In genomic region chr5:163821142-163821541, GRCh38 we compare ENCODE assay signal across 16 cellular contexts.
"Had no signal": no experiment of that assay in that cellular context is flagged by ENCODE, and none has a peak within 500 bp of the region (broad histone marks: within the 10 kb centered on the region; RNA-seq: fewer than 3 reads in every experiment).

No MANE protein-coding gene starts in this region.

- H3K4me1 ChIP-seq: foreskin keratinocyte, tibial artery, vagina had no signal

- H3K27me3 Mint-ChIP-seq: activated CD4-positive, alpha-beta memory T cell treated with anti-CD3 and anti-CD28 coated beads, Interleukin-2, amount 10 ng/mL, durations not matched to agents 7 days and 5 days; activated naive CD4-positive, alpha-beta T cell treated with anti-CD3 and anti-CD28 coated beads, Interleukin-2, amount 10 ng/mL, durations not matched to agents 7 days and 5 days; activated T-cell treated with anti-CD3 and anti-CD28 coated beads, Interleukin-2, amount 50 U/mL, for 24 hours; stimulated activated memory B cell treated with anti-CD40 and anti-IgM and Interleukin-4, amounts not matched to agents 10 μg/mL and 1 μg/mL and 100 μg/mL, for 72 hours had no signal

- H3K27ac ChIP-seq: foreskin keratinocyte, tibial artery, vagina, VCaP had no signal

- H3K9me3 ChIP-seq: vagina had no signal

- DNase-seq: activated CD4-positive, alpha-beta memory T cell treated with anti-CD3 and anti-CD28 coated beads, Interleukin-2, amount 10 ng/mL, durations not matched to agents 7 days and 5 days; activated CD4-positive, alpha-beta T cell treated with anti-CD3 and anti-CD28 coated beads for 4 hours; activated naive CD4-positive, alpha-beta T cell treated with anti-CD3 and anti-CD28 coated beads, Interleukin-2, amount 10 ng/mL, durations not matched to agents 7 days and 5 days; activated T-cell treated with anti-CD3 and anti-CD28 coated beads, Interleukin-2, amount 50 U/mL, for 24 hours; foreskin keratinocyte; glutamatergic neuron; hypothalamus; immature natural killer cell; occipital lobe; T1000; tibial artery had no signal

- H3K36me3 Mint-ChIP-seq: activated naive CD4-positive, alpha-beta T cell treated with anti-CD3 and anti-CD28 coated beads, Interleukin-2, amount 10 ng/mL, durations not matched to agents 7 days and 5 days had no signal

- H3K27me3 ChIP-seq: foreskin keratinocyte, tibial artery, vagina had no signal

- ATAC-seq: esophagus mucosa; foreskin keratinocyte; stimulated activated memory B cell treated with anti-CD40 and anti-IgM and Interleukin-4, amounts not matched to agents 10 μg/mL and 1 μg/mL and 100 μg/mL, for 72 hours had no signal

- H3K4me3 ChIP-seq: tibial artery, vagina had no signal

- H3K27ac Mint-ChIP-seq: activated CD4-positive, alpha-beta memory T cell treated with anti-CD3 and anti-CD28 coated beads, Interleukin-2, amount 10 ng/mL, durations not matched to agents 7 days and 5 days; activated naive CD4-positive, alpha-beta T cell treated with anti-CD3 and anti-CD28 coated beads, Interleukin-2, amount 10 ng/mL, durations not matched to agents 7 days and 5 days; activated T-cell treated with anti-CD3 and anti-CD28 coated beads, Interleukin-2, amount 50 U/mL, for 24 hours; immature natural killer cell; nephron; stimulated activated memory B cell treated with anti-CD40 and anti-IgM and Interleukin-4, amounts not matched to agents 10 μg/mL and 1 μg/mL and 100 μg/mL, for 72 hours had no signal

- H3K4me3 Mint-ChIP-seq: activated CD4-positive, alpha-beta memory T cell treated with anti-CD3 and anti-CD28 coated beads, Interleukin-2, amount 10 ng/mL, durations not matched to agents 7 days and 5 days; activated naive CD4-positive, alpha-beta T cell treated with anti-CD3 and anti-CD28 coated beads, Interleukin-2, amount 10 ng/mL, durations not matched to agents 7 days and 5 days; activated T-cell treated with anti-CD3 and anti-CD28 coated beads, Interleukin-2, amount 50 U/mL, for 24 hours; immature natural killer cell; nephron; stimulated activated memory B cell treated with anti-CD40 and anti-IgM and Interleukin-4, amounts not matched to agents 10 μg/mL and 1 μg/mL and 100 μg/mL, for 72 hours had no signal

- H3K36me3 ChIP-seq: tibial artery, vagina had no signal

- H3K4me1 Mint-ChIP-seq: activated CD4-positive, alpha-beta memory T cell treated with anti-CD3 and anti-CD28 coated beads, Interleukin-2, amount 10 ng/mL, durations not matched to agents 7 days and 5 days; activated naive CD4-positive, alpha-beta T cell treated with anti-CD3 and anti-CD28 coated beads, Interleukin-2, amount 10 ng/mL, durations not matched to agents 7 days and 5 days; immature natural killer cell; nephron; stimulated activated memory B cell treated with anti-CD40 and anti-IgM and Interleukin-4, amounts not matched to agents 10 μg/mL and 1 μg/mL and 100 μg/mL, for 72 hours had no signal
